16 cellular contexts compared by ENCODE assay signal in the genomic region with DNA sequence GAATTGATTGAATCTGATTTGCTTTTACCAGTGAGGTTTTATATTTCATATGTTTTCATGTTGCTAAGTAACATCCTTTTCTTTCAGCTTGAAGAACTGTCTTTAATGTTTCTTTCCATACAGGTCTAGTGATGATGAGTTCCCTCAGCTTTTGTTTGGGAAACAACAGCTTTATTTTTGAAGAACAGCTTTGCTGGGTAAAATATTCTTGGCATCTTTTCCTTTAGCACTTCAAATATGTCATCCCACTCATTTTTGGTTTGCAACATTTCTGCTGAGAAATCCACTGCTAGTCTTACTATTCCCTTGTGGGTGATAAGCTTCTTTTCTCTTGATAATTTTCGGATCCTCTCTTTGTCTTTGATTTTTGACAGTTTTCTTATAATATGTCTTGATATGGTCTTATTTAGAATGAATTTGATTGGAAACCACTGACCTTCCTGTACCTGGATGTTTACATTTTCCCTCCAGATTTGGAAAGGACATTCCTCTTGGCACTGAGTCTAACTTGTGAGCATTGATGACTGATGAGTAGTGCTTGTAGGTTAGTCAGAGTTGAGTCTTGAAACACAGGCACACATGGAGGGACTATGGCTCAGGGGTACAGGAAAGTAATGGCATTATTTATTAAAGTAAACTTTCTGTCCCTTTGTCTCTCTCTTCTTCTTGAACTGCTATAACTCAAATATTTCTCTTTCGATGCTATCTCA.
"Had no signal": no experiment of that assay in that cellular context is flagged by ENCODE, and none has a peak within 500 bp of the region (broad histone marks: within the 10 kb centered on the region; RNA-seq: fewer than 3 reads in every experiment).

No MANE protein-coding gene starts in this region.

- H3K4me3 ChIP-seq: transverse colon, vagina had no signal

- H3K27me3 ChIP-seq: transverse colon, vagina had no signal

- ATAC-seq: activated CD4-positive, alpha-beta T cell treated with anti-CD3 and anti-CD28 coated beads for 36 hours; activated CD8-positive, alpha-beta memory T cell treated with anti-CD3 and anti-CD28 coated beads, Interleukin-2, amount 10 ng/mL, durations not matched to agents 7 days and 5 days; activated naive CD8-positive, alpha-beta T cell treated with anti-CD3 and anti-CD28 coated beads, Interleukin-2, amount 50 U/mL, for 24 hours; natural killer cell treated with Interleukin-12 subunit alpha and Interleukin-12 subunit beta and Interleukin-15 and Interleukin-18, amount 100 ng/mL, for 72 hours had no signal

- DNase-seq: activated CD4-positive, alpha-beta memory T cell treated with anti-CD3 and anti-CD28 coated beads for 36 hours; activated CD4-positive, alpha-beta T cell treated with anti-CD3 and anti-CD28 coated beads for 36 hours; activated CD8-positive, alpha-beta memory T cell treated with anti-CD3 and anti-CD28 coated beads, Interleukin-2, amount 10 ng/mL, durations not matched to agents 7 days and 5 days; activated naive CD4-positive, alpha-beta T cell treated with anti-CD3 and anti-CD28 coated beads for 36 hours; activated naive CD8-positive, alpha-beta T cell treated with anti-CD3 and anti-CD28 coated beads, Interleukin-2, amount 50 U/mL, for 24 hours; activated T-cell treated with anti-CD3 and anti-CD28 coated beads, Interleukin-2, amount 50 U/mL, for 1 hour; aorta; hippocampal formation; kidney glomerular epithelial cell; nucleus accumbens; stimulated activated CD4-positive, alpha-beta T cell treated with anti-CD3 and anti-CD28 coated beads, Interleukin-4, amount 100 ng/mL, for 1 hour; stimulated activated naive CD4-positive, alpha-beta T cell; substantia nigra; transverse colon had no signal

- H3K36me3 ChIP-seq: transverse colon, vagina had no signal

- H3K4me1 ChIP-seq: transverse colon, vagina had no signal

- H3K9me3 ChIP-seq: vagina had no signal

- H3K27ac ChIP-seq: transverse colon, vagina had no signal
